In the genomic region with DNA sequence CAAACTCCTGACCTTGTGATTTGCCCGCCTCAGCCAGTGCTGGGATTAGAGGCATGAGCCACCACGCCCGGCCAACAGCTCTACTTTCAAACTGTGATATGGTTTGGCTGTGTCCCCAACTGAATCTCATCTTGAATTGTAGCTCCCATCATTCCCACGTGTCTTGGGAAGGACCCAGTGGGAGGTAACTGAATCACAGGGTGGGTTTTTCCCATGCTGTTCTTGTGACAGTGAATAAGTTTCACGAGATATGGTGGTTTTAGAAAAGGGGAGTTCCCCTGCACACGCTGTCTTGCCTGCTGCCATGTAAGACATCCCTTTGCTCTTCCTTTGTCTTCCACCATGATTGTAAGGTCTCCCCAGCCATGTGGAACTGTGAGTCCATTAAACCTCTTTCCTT, we compare ENCODE assay signal across 12 cellular contexts. TPM values are rescaled to one million over a fixed set of nuclear protein-coding genes. Genes with fewer than 3 reads are reported as not detected.
DNase-seq lines count a peak whose midpoint lies in the region; TF ChIP-seq lines count a peak whose summit lies in the region.
"Not testable (repeated sequence)": the region's sequence is repeated elsewhere in the genome, so short reads cannot be mapped to it uniquely, and the experiment has no call there.
"Had no signal": no experiment of that assay in that cellular context is flagged by ENCODE, and none has a peak within 500 bp of the region (broad histone marks: within the 10 kb centered on the region; RNA-seq: fewer than 3 reads in every experiment).

No MANE protein-coding gene starts in this region.

- in situ Hi-C loops in Caki2 (cut with HindIII; ENCODE audit: low pct_unique_long_range_greater_than_20kb, low sequenced_read_pairs); SK-MEL-5 (cut with HindIII; ENCODE audit: low pct_unique_long_range_greater_than_20kb, low sequenced_read_pairs); mammary epithelial cell (cut with MboI; ENCODE audit: low sequenced_read_pairs in 2 of 2): not testable (repeated sequence)

- H3K9ac ChIP-seq in mammary epithelial cell (ENCODE audit: insufficient read depth, low read length): not testable (repeated sequence)

- not testable (repeated sequence) for H3K4me3 ChIP-seq in GM12865 (ENCODE audit: low read depth, low read length); mammary epithelial cell (replicated peaks in 1 of 3; ENCODE audit: insufficient read depth in 1 of 3, low read depth in 2 of 3, low read length in 3 of 3)

- not testable (repeated sequence) for BruUV-seq in mammary epithelial cell (replicated peaks; lab: Mats Ljungman, UMichigan)

- not testable (repeated sequence) for H3K79me2 ChIP-seq in mammary epithelial cell (ENCODE audit: insufficient read depth, low read length)

- not testable (repeated sequence) for H3K27me3 ChIP-seq in mammary epithelial cell (ENCODE audit: insufficient read depth, low read length)

- not testable (repeated sequence) for H3K4me1 ChIP-seq in mammary epithelial cell (ENCODE audit: insufficient read depth, low read length)

- CTCF ChIA-PET in mammary epithelial cell (lab: Charles Lee; ENCODE audit: low non-redundant PET): not testable (repeated sequence)

- peak; percentile 63 for DNase-seq in A172 (ENCODE audit: low spot score)
- DNase-seq in Caki2 (ENCODE audit: low read depth): peak; percentile 56
- DNase-seq in GM12865 (ENCODE audit: low read depth): peak; percentile 9
- peak; percentile 28 for DNase-seq in SK-MEL-5 (ENCODE audit: low read depth, low spot score)
- DNase-seq in mammary epithelial cell: peak; percentile 10

- H3K4me2 ChIP-seq in mammary epithelial cell (ENCODE audit: insufficient read depth, low read depth, low read length): not testable (repeated sequence)

- dilution Hi-C loops in mammary epithelial cell (cut with HindIII; ENCODE audit: low sequenced_read_pairs): not testable (repeated sequence)

- H3K9me3 ChIP-seq in mammary epithelial cell (replicated peaks; ENCODE audit: insufficient read depth, low read length): not testable (repeated sequence)

- not testable (repeated sequence) for TF ChIP-seq CTCF in GM12865 (IDR thresholded peaks at IDR 0.05; ENCODE audit: insufficient read depth, low read depth, low read length, missing control alignments); mammary epithelial cell (conservative IDR thresholded peaks at IDR 0.05 in 1 of 2, IDR thresholded peaks at IDR 0.05 in 1 of 2; ENCODE audit: extremely low read depth in 1 of 2, insufficient read depth in 1 of 2, low read depth in 1 of 2, low read length in 2 of 2)

- not testable (repeated sequence) for H4K20me1 ChIP-seq in mammary epithelial cell (ENCODE audit: insufficient read depth, low read length)

- H3K27ac ChIP-seq in mammary epithelial cell (ENCODE audit: insufficient read depth, low read depth, low read length): not testable (repeated sequence)

- intact Hi-C loops in mammary epithelial cell (cut with micrococcal nuclease): not testable (repeated sequence)

- WGBS in mammary epithelial cell (ENCODE audit: low coverage, missing lambda C conversion rate): 13% methylated on average over 3 of the region's 6 CpGs

- H2AFZ ChIP-seq in mammary epithelial cell (ENCODE audit: low read depth, low read length): not testable (repeated sequence)

- H3K36me3 ChIP-seq in mammary epithelial cell (ENCODE audit: insufficient read depth, low read length): not testable (repeated sequence)

RNA-seq across cellular contexts. Expression of gene CACNG2, which starts 54.0 kb away (rescaled TPM):
- 0.24 TPM in 1 of 2 replicates, not detected in the other for total RNA-seq in A172 (2014; rRNA removed; shearing (Covaris generic))
- not detected in 2 replicates for total RNA-seq in Caki2 (2014; rRNA removed; shearing (Covaris generic); ENCODE audit: low replicate concordance)
- total RNA-seq in SK-MEL-5 (2014; rRNA removed; shearing (Covaris generic)): not detected in 2 replicates
- polyA plus RNA-seq in SK-MEL-5 (2015; cell fraction: cytosol; rRNA removed): not detected in 2 replicates
- polyA plus RNA-seq in SK-MEL-5 (2015; cell fraction: nucleus; rRNA removed): not detected in 2 replicates
- total RNA-seq in mammary epithelial cell: not detected
- polyA plus RNA-seq in mammary epithelial cell: not detected
- not detected for polyA minus RNA-seq in mammary epithelial cell
- total RNA-seq: A673; Caco-2; CD4-positive, alpha-beta T cell; CD8-positive, alpha-beta T cell; GM12878 had no signal
- polyA plus RNA-seq: AG04450, CD14-positive monocyte, GM12878 had no signal

Comparison
In these comparisons a context has a peak if more than half of its experiments do, and no peak if none do; other contexts are left out.
1. DNase-seq: peak in every context shown above with its lines; median percentile 63 in A172; 56 in Caki2; 28 in SK-MEL-5; 10 in mammary epithelial cell; 9 in GM12865.